Comparison of ENCODE assay signal across 8 cellular contexts in genomic region chr2:163155279-163155883, GRCh38.
DNase-seq lines count a peak whose midpoint lies in the region; ATAC-seq and TF ChIP-seq lines count a peak whose summit lies in the region.

No MANE protein-coding gene starts in this region.

- H3K4me3 Mint-ChIP-seq in neural crest cell: no peak overlapping the region
- H3K4me3 Mint-ChIP-seq in stimulated activated memory B cell treated with anti-CD40 and anti-IgM and Interleukin-4, amounts not matched to agents 10 μg/mL and 1 μg/mL and 100 μg/mL, for 72 hours: no peak overlapping the region

- peak; percentile 76 for TF ChIP-seq CTCF in neural crest cell (conservative IDR thresholded peaks at IDR 0.05)

- no peak overlapping the region for H3K27ac Mint-ChIP-seq in neural crest cell (ENCODE audit: unreplicated experiment)
- H3K27ac Mint-ChIP-seq in stimulated activated memory B cell treated with anti-CD40 and anti-IgM and Interleukin-4, amounts not matched to agents 10 μg/mL and 1 μg/mL and 100 μg/mL, for 72 hours: no peak overlapping the region

- peak; percentile 30 for DNase-seq in DMS 273 treated with DMSO at 0.1 percent for 48 hours (lab: John Stamatoyannopoulos, UW)
- DNase-seq in NCI-H69 (lab: John Stamatoyannopoulos, UW): peak; percentile 80
- DNase-seq in dedifferentiated amniotic fluid mesenchymal stem cell (ENCODE audit: extremely low spot score): peak; percentile 33
- DNase-seq in neural crest cell (ENCODE audit: low read depth, low spot score): no peak
- no peak for DNase-seq in activated T-cell treated with anti-CD3 and anti-CD28 coated beads, Interleukin-2, amount 50 U/mL, for 1 hour

- no peaks in the 10 kb centered on the region for H3K9me3 Mint-ChIP-seq in neural crest cell
- no peaks in the 10 kb centered on the region for H3K9me3 Mint-ChIP-seq in stimulated activated memory B cell treated with anti-CD40 and anti-IgM and Interleukin-4, amounts not matched to agents 10 μg/mL and 1 μg/mL and 100 μg/mL, for 72 hours

- H3K27me3 Mint-ChIP-seq in neural crest cell (ENCODE audit: low read depth): no peaks in the 10 kb centered on the region
- peaks cover 8% of the 10 kb centered on the region for H3K27me3 Mint-ChIP-seq in stimulated activated memory B cell treated with anti-CD40 and anti-IgM and Interleukin-4, amounts not matched to agents 10 μg/mL and 1 μg/mL and 100 μg/mL, for 72 hours

- peak; percentile 78 for ATAC-seq in GM19438 (IDR thresholded peaks at IDR 0.05; ENCODE audit: low read depth, unreplicated experiment)
- peak; percentile 97 for ATAC-seq in HG03342 (IDR thresholded peaks at IDR 0.05; ENCODE audit: unreplicated experiment)
- ATAC-seq in stimulated activated memory B cell treated with anti-CD40 and anti-IgM and Interleukin-4, amounts not matched to agents 10 μg/mL and 1 μg/mL and 100 μg/mL, for 72 hours: no peak

- no peaks in the 10 kb centered on the region for H3K4me1 Mint-ChIP-seq in neural crest cell
- H3K4me1 Mint-ChIP-seq in stimulated activated memory B cell treated with anti-CD40 and anti-IgM and Interleukin-4, amounts not matched to agents 10 μg/mL and 1 μg/mL and 100 μg/mL, for 72 hours: no peaks in the 10 kb centered on the region

- no peaks in the 10 kb centered on the region for H3K36me3 Mint-ChIP-seq in neural crest cell (ENCODE audit: low read depth)
- H3K36me3 Mint-ChIP-seq in stimulated activated memory B cell treated with anti-CD40 and anti-IgM and Interleukin-4, amounts not matched to agents 10 μg/mL and 1 μg/mL and 100 μg/mL, for 72 hours: no peaks in the 10 kb centered on the region

Comparison
In these comparisons a context has a peak if more than half of its experiments do, and no peak if none do; other contexts are left out.
1. DNase-seq: peak in DMS 273 treated with DMSO at 0.1 percent for 48 hours (single experiment), NCI-H69 (single experiment) and dedifferentiated amniotic fluid mesenchymal stem cell (single experiment); none in neural crest cell (single experiment) and activated T-cell treated with anti-CD3 and anti-CD28 coated beads, Interleukin-2, amount 50 U/mL, for 1 hour (single experiment).